Comparison of ENCODE assay signal across 26 cellular contexts in the genomic region with DNA sequence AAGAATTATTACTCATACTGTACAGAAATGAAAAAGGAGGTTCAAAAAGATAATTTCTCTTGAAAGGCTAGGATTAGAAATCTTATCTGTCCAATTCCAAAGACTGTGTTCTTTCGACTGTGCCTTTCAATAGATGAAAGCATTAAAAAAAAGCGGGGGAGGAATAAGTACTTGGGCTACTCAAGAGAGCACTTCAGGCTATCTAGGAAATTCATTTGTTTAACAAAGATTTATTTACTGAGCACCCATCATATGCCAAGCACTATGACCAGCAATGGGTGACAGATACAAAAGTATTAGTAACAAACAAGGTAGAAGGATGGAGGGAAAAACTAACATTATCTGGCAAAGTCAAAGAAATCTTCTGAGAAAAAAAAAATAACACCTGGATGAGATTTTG.
"Had no signal": no experiment of that assay in that cellular context is flagged by ENCODE, and none has a peak within 500 bp of the region (broad histone marks: within the 10 kb centered on the region; RNA-seq: fewer than 3 reads in every experiment).

No MANE protein-coding gene starts in this region.

- H3K4me3 ChIP-seq: ascending aorta, breast epithelium, cardiac muscle cell, colonic mucosa, esophagus squamous epithelium, gastroesophageal sphincter had no signal

- H3K27ac ChIP-seq: ascending aorta, breast epithelium, cardiac muscle cell, colonic mucosa, esophagus squamous epithelium, gastroesophageal sphincter had no signal

- DNase-seq: activated CD4-positive, alpha-beta memory T cell treated with anti-CD3 and anti-CD28 coated beads for 36 hours; activated CD4-positive, alpha-beta T cell treated with anti-CD3 and anti-CD28 coated beads for 36 hours; activated CD4-positive, alpha-beta T cell treated with anti-CD3 and anti-CD28 coated beads, Interleukin-2, amount 10 ng/mL, durations not matched to agents 24 days and 14 days; activated CD4-positive, CD25-positive, alpha-beta regulatory T cell; activated CD4-positive, CD25-positive, alpha-beta regulatory T cell treated with anti-CD3 and anti-CD28 coated beads, Interleukin-2, amount 50 U/mL, for 72 hours; activated CD8-positive, alpha-beta memory T cell treated with anti-CD3 and anti-CD28 coated beads, Interleukin-2, amount 50 U/mL, for 48 hours; activated effector memory CD4-positive, alpha-beta T cell treated with anti-CD3 and anti-CD28 coated beads, Interleukin-2, amount 50 U/mL, for 16 hours; activated naive CD4-positive, alpha-beta T cell treated with anti-CD3 and anti-CD28 coated beads, Interleukin-2, amount 10 ng/mL, durations not matched to agents 7 days and 5 days; activated naive CD8-positive, alpha-beta T cell treated with anti-CD3 and anti-CD28 coated beads, Interleukin-2, amount 10 ng/mL, durations not matched to agents 7 days and 5 days; activated T-cell treated with anti-CD3 and anti-CD28 coated beads for 4 hours; activated T-cell treated with anti-CD3 and anti-CD28 coated beads, Interleukin-2, amount 50 U/mL, for 24 hours; central memory CD4-positive, alpha-beta T cell; cerebellar nuclear complex; colonic mucosa; effector CD8-positive, alpha-beta T cell; esophagus squamous epithelium; foreskin melanocyte; T-helper 2 cell had no signal

- ATAC-seq: activated CD4-positive, alpha-beta T cell treated with anti-CD3 and anti-CD28 coated beads for 36 hours; gastroesophageal sphincter had no signal

- H3K4me1 ChIP-seq: ascending aorta, breast epithelium, colonic mucosa, esophagus squamous epithelium, gastroesophageal sphincter had no signal

- H3K4me1 Mint-ChIP-seq: activated CD4-positive, alpha-beta T cell treated with anti-CD3 and anti-CD28 coated beads for 36 hours; activated naive CD4-positive, alpha-beta T cell treated with anti-CD3 and anti-CD28 coated beads, Interleukin-2, amount 10 ng/mL, durations not matched to agents 7 days and 5 days; activated naive CD8-positive, alpha-beta T cell treated with anti-CD3 and anti-CD28 coated beads, Interleukin-2, amount 10 ng/mL, durations not matched to agents 7 days and 5 days; brain had no signal

- H3K4me3 Mint-ChIP-seq: activated CD4-positive, alpha-beta memory T cell treated with anti-CD3 and anti-CD28 coated beads for 36 hours; activated CD4-positive, alpha-beta T cell treated with anti-CD3 and anti-CD28 coated beads for 36 hours; activated CD4-positive, alpha-beta T cell treated with anti-CD3 and anti-CD28 coated beads, Interleukin-2, amount 10 ng/mL, durations not matched to agents 24 days and 14 days; activated naive CD4-positive, alpha-beta T cell treated with anti-CD3 and anti-CD28 coated beads, Interleukin-2, amount 10 ng/mL, durations not matched to agents 7 days and 5 days; activated naive CD8-positive, alpha-beta T cell treated with anti-CD3 and anti-CD28 coated beads, Interleukin-2, amount 10 ng/mL, durations not matched to agents 7 days and 5 days; activated T-cell treated with anti-CD3 and anti-CD28 coated beads, Interleukin-2, amount 50 U/mL, for 24 hours; activated T-helper 1 cell treated with anti-CD3 and anti-CD28 coated beads, Interleukin-12 subunit alpha, Interleukin-12 subunit beta, Interleukin-2, Interleukin-4 antibody, amounts not matched to agents 30 ng/mL and 10 ng/mL and 1 ng/mL, durations not matched to agents 14 hours and 24 hours and 36 hours; brain had no signal

- H3K27ac Mint-ChIP-seq: activated CD4-positive, alpha-beta T cell treated with anti-CD3 and anti-CD28 coated beads for 36 hours; activated naive CD4-positive, alpha-beta T cell treated with anti-CD3 and anti-CD28 coated beads, Interleukin-2, amount 10 ng/mL, durations not matched to agents 7 days and 5 days; activated naive CD4-positive, alpha-beta T cell treated with anti-CD3 and anti-CD28 coated beads, Interleukin-2, amount 50 U/mL, for 72 hours; activated naive CD8-positive, alpha-beta T cell treated with anti-CD3 and anti-CD28 coated beads, Interleukin-2, amount 10 ng/mL, durations not matched to agents 7 days and 5 days; activated T-helper 1 cell treated with anti-CD3 and anti-CD28 coated beads, Interleukin-12 subunit alpha, Interleukin-12 subunit beta, Interleukin-2, Interleukin-4 antibody, amounts not matched to agents 30 ng/mL and 10 ng/mL and 1 ng/mL, durations not matched to agents 14 hours and 24 hours and 36 hours; activated T-helper 2 cell treated with anti-CD3 and anti-CD28 coated beads, Interferon-gamma antibody, Interleukin-2, Interleukin-4, amounts not matched to agents 10 μg/mL and 5 μg/mL and 100 μg/mL, durations not matched to agents 14 hours and 24 hours and 36 hours; brain had no signal

- H3K9me3 Mint-ChIP-seq: activated CD4-positive, alpha-beta memory T cell treated with anti-CD3 and anti-CD28 coated beads for 36 hours; activated CD4-positive, alpha-beta T cell treated with anti-CD3 and anti-CD28 coated beads, Interleukin-2, amount 10 ng/mL, durations not matched to agents 24 days and 14 days; activated naive CD4-positive, alpha-beta T cell treated with anti-CD3 and anti-CD28 coated beads, Interleukin-2, amount 10 ng/mL, durations not matched to agents 7 days and 5 days; activated naive CD4-positive, alpha-beta T cell treated with anti-CD3 and anti-CD28 coated beads, Interleukin-2, amount 50 U/mL, for 72 hours; activated naive CD8-positive, alpha-beta T cell treated with anti-CD3 and anti-CD28 coated beads, Interleukin-2, amount 10 ng/mL, durations not matched to agents 7 days and 5 days; activated T-cell treated with anti-CD3 and anti-CD28 coated beads, Interleukin-2, amount 50 U/mL, for 24 hours; activated T-helper 1 cell treated with anti-CD3 and anti-CD28 coated beads, Interleukin-12 subunit alpha, Interleukin-12 subunit beta, Interleukin-2, Interleukin-4 antibody, amounts not matched to agents 30 ng/mL and 10 ng/mL and 1 ng/mL, durations not matched to agents 14 hours and 24 hours and 36 hours; activated T-helper 2 cell treated with anti-CD3 and anti-CD28 coated beads, Interferon-gamma antibody, Interleukin-2, Interleukin-4, amounts not matched to agents 10 μg/mL and 5 μg/mL and 100 μg/mL, durations not matched to agents 14 hours and 24 hours and 36 hours; brain had no signal

- H3K27me3 Mint-ChIP-seq: activated CD4-positive, alpha-beta memory T cell treated with anti-CD3 and anti-CD28 coated beads for 36 hours; activated CD4-positive, alpha-beta T cell treated with anti-CD3 and anti-CD28 coated beads for 36 hours; activated CD4-positive, alpha-beta T cell treated with anti-CD3 and anti-CD28 coated beads, Interleukin-2, amount 10 ng/mL, durations not matched to agents 24 days and 14 days; activated naive CD4-positive, alpha-beta T cell treated with anti-CD3 and anti-CD28 coated beads, Interleukin-2, amount 10 ng/mL, durations not matched to agents 7 days and 5 days; activated naive CD8-positive, alpha-beta T cell treated with anti-CD3 and anti-CD28 coated beads, Interleukin-2, amount 10 ng/mL, durations not matched to agents 7 days and 5 days; activated T-cell treated with anti-CD3 and anti-CD28 coated beads, Interleukin-2, amount 50 U/mL, for 24 hours; brain had no signal

- H3K27me3 ChIP-seq: ascending aorta, breast epithelium, cardiac muscle cell, colonic mucosa, esophagus squamous epithelium, gastroesophageal sphincter had no signal
